1 cellular context compared by ENCODE assay signal in genomic region chr6:71488186-71488585, GRCh38.
TF ChIP-seq lines count a peak whose summit lies in the region.

No MANE protein-coding gene starts in this region.

TF ChIP-seq in HepG2, 621 proteins besides CTCF, POLR2A, EP300 and RAD21 (continued from another document):
- TF ChIP-seq ZBTB4 (CRISPR knock-in tag; IDR thresholded peaks at IDR 0.05; ENCODE audit: borderline replicate concordance) (no peak), REST (IDR thresholded peaks at IDR 0.05; ENCODE audit: borderline replicate concordance in 1 of 2, low read depth in 1 of 2, low read length in 2 of 2) (no peak), PRDM10 (CRISPR knock-in tag; IDR thresholded peaks at IDR 0.05; ENCODE audit: low read depth) (no peak), ZNF660 (CRISPR knock-in tag; IDR thresholded peaks at IDR 0.05; ENCODE audit: borderline replicate concordance, low read depth) (no peak), ZSCAN9 (CRISPR knock-in tag; IDR thresholded peaks at IDR 0.05; ENCODE audit: borderline replicate concordance) (no peak), ZNF292 (CRISPR knock-in tag; IDR thresholded peaks at IDR 0.05; ENCODE audit: borderline replicate concordance, low read depth) (no peak), ZUFSP (CRISPR knock-in tag; IDR thresholded peaks at IDR 0.05; ENCODE audit: borderline replicate concordance) (no peak), HOMEZ (CRISPR knock-in tag; IDR thresholded peaks at IDR 0.05; ENCODE audit: low read depth) (no peak), AGO1 (IDR thresholded peaks at IDR 0.05; ENCODE audit: low read depth, low read length, poor library complexity, severe bottlenecking) (no peak), ZBTB43 (CRISPR knock-in tag; conservative IDR thresholded peaks at IDR 0.05) (no peak)
